Comparison of ENCODE assay signal across 31 cellular contexts in genomic region chrX:153612413-153612812, GRCh38. TPM values are rescaled to one million over a fixed set of nuclear protein-coding genes. Genes with fewer than 3 reads are reported as not detected.
"Had no signal": no experiment of that assay in that cellular context is flagged by ENCODE, and none has a peak within 500 bp of the region (broad histone marks: within the 10 kb centered on the region; RNA-seq: fewer than 3 reads in every experiment).

No MANE protein-coding gene starts in this region.

- H3K36me3 ChIP-seq: brain microvascular endothelial cell had no signal

- H3K27ac Mint-ChIP-seq: activated B cell treated with CpG ODN at 0.5 μM for 24 hours; activated CD4-positive, alpha-beta memory T cell treated with anti-CD3 and anti-CD28 coated beads for 36 hours; activated naive CD8-positive, alpha-beta T cell treated with anti-CD3 and anti-CD28 coated beads for 36 hours; activated T-cell treated with anti-CD3 and anti-CD28 coated beads, Interleukin-2, amount 50 U/mL, for 72 hours; activated T-helper 17 cell treated with anti-CD3 and anti-CD28 coated beads, Interleukin-2, amount 50 U/mL, for 72 hours had no signal

- H3K27me3 Mint-ChIP-seq: activated CD4-positive, alpha-beta memory T cell treated with anti-CD3 and anti-CD28 coated beads for 36 hours; activated naive CD8-positive, alpha-beta T cell treated with anti-CD3 and anti-CD28 coated beads for 36 hours; activated T-helper 17 cell treated with anti-CD3 and anti-CD28 coated beads, Interleukin-2, amount 50 U/mL, for 72 hours; central memory CD8-positive, alpha-beta T cell had no signal

- H3K27me3 ChIP-seq: brain microvascular endothelial cell had no signal

- H3K9ac ChIP-seq: KMS-11 had no signal

- H3K9me3 Mint-ChIP-seq: activated B cell treated with CpG ODN at 0.5 μM for 24 hours; activated CD4-positive, alpha-beta memory T cell treated with anti-CD3 and anti-CD28 coated beads for 36 hours; activated T-cell treated with anti-CD3 and anti-CD28 coated beads, Interleukin-2, amount 50 U/mL, for 72 hours; activated T-helper 17 cell treated with anti-CD3 and anti-CD28 coated beads, Interleukin-2, amount 50 U/mL, for 72 hours; central memory CD8-positive, alpha-beta T cell had no signal

- DNase-seq: activated B cell treated with CpG ODN at 0.5 μM for 24 hours; activated CD4-positive, alpha-beta memory T cell treated with anti-CD3 and anti-CD28 coated beads for 36 hours; activated CD4-positive, alpha-beta T cell treated with anti-CD3 and anti-CD28 coated beads for 4 hours; activated CD4-positive, alpha-beta T cell treated with anti-CD3 and anti-CD28 coated beads, Interleukin-2, amount 50 U/mL, for 1 hour; activated CD8-positive, alpha-beta memory T cell treated with anti-CD3 and anti-CD28 coated beads, Interleukin-2, amount 50 U/mL, for 4 hours; activated effector memory CD4-positive, alpha-beta T cell treated with anti-CD3 and anti-CD28 coated beads, Interleukin-2, amount 50 U/mL, for 16 hours; activated naive CD4-positive, alpha-beta T cell; activated naive CD4-positive, alpha-beta T cell treated with anti-CD3 and anti-CD28 coated beads, Interleukin-2, amount 50 U/mL, for 16 hours; activated naive CD8-positive, alpha-beta T cell treated with anti-CD3 and anti-CD28 coated beads for 36 hours; activated T-cell treated with anti-CD3 and anti-CD28 coated beads, Interleukin-2, amount 50 U/mL, for 72 hours; amniotic stem cell; brain microvascular endothelial cell; NCI-H1092 treated with DMSO at 0.1 percent for 48 hours; NCI-H1417; NCI-H146; NCI-H187 treated with DMSO at 0.1 percent for 48 hours; NCI-H2081; NCI-H345; NCI-H524 treated with DMSO at 0.1 percent for 48 hours; NK-92 treated with Interleukin-12 subunit alpha and Interleukin-12 subunit beta, amount 100 ng/mL, for 24 hours; OCI-M1; Right ventricle myocardium superior; SW 1271; T-helper 1 cell; T-helper 2 cell; T-helper 9 cell had no signal

- H3K36me3 Mint-ChIP-seq: activated CD4-positive, alpha-beta memory T cell treated with anti-CD3 and anti-CD28 coated beads for 36 hours; activated naive CD8-positive, alpha-beta T cell treated with anti-CD3 and anti-CD28 coated beads for 36 hours had no signal

- H3K4me2 ChIP-seq: KMS-11 had no signal

- H3K27ac ChIP-seq: brain microvascular endothelial cell, KMS-11, VCaP had no signal

- ATAC-seq: activated T-cell treated with anti-CD3 and anti-CD28 coated beads, Interleukin-2, amount 50 U/mL, for 72 hours; activated T-helper 17 cell treated with anti-CD3 and anti-CD28 coated beads, Interleukin-2, amount 50 U/mL, for 72 hours had no signal

- H3K4me3 Mint-ChIP-seq: activated B cell treated with CpG ODN at 0.5 μM for 24 hours; activated CD4-positive, alpha-beta memory T cell treated with anti-CD3 and anti-CD28 coated beads for 36 hours; activated naive CD8-positive, alpha-beta T cell treated with anti-CD3 and anti-CD28 coated beads for 36 hours; activated T-cell treated with anti-CD3 and anti-CD28 coated beads, Interleukin-2, amount 50 U/mL, for 72 hours; activated T-helper 17 cell treated with anti-CD3 and anti-CD28 coated beads, Interleukin-2, amount 50 U/mL, for 72 hours; central memory CD8-positive, alpha-beta T cell had no signal

RNA-seq across cellular contexts. Expression of gene DUSP9, which starts 34.6 kb away (rescaled TPM):
- total RNA-seq: activated B cell treated with CpG ODN at 0.5 μM for 24 hours; activated T-cell treated with anti-CD3 and anti-CD28 coated beads, Interleukin-2, amount 50 U/mL, for 72 hours; aorta; Right ventricle myocardium superior had no signal
- polyA plus RNA-seq: aorta had no signal
